32 cellular contexts compared by ENCODE assay signal in genomic region chr20:23444859-23445258, GRCh38. TPM values are rescaled to one million over a fixed set of nuclear protein-coding genes. Genes with fewer than 3 reads are reported as not detected.
"Had no signal": no experiment of that assay in that cellular context is flagged by ENCODE, and none has a peak within 500 bp of the region (broad histone marks: within the 10 kb centered on the region; RNA-seq: fewer than 3 reads in every experiment).

No MANE protein-coding gene starts in this region.

- H3K27ac Mint-ChIP-seq: activated CD4-positive, alpha-beta memory T cell treated with anti-CD3 and anti-CD28 coated beads for 36 hours; activated CD4-positive, alpha-beta T cell treated with anti-CD3 and anti-CD28 coated beads for 36 hours; activated CD4-positive, alpha-beta T cell treated with anti-CD3 and anti-CD28 coated beads, Interleukin-2, amount 10 ng/mL, durations not matched to agents 24 days and 14 days; activated CD8-positive, alpha-beta memory T cell treated with anti-CD3 and anti-CD28 coated beads, Interleukin-2, amount 10 ng/mL, durations not matched to agents 7 days and 5 days; activated CD8-positive, alpha-beta T cell treated with anti-CD3 and anti-CD28 coated beads, Interleukin-2, amount 10 ng/mL, durations not matched to agents 7 days and 5 days; activated naive CD4-positive, alpha-beta T cell treated with anti-CD3 and anti-CD28 coated beads, Interleukin-2, amount 10 ng/mL, durations not matched to agents 7 days and 5 days; activated naive CD4-positive, alpha-beta T cell treated with anti-CD3 and anti-CD28 coated beads, Interleukin-2, amount 50 U/mL, for 72 hours; activated naive CD8-positive, alpha-beta T cell treated with anti-CD3 and anti-CD28 coated beads, Interleukin-2, amount 10 ng/mL, durations not matched to agents 7 days and 5 days; dendritic cell treated with granulocyte-macrophage colony-stimulating factor and Interleukin-4, amounts not matched to agents 40 ng/mL and 50 ng/mL, for 4 days had no signal

- H3K36me3 Mint-ChIP-seq: activated CD4-positive, alpha-beta memory T cell treated with anti-CD3 and anti-CD28 coated beads for 36 hours; activated CD8-positive, alpha-beta memory T cell treated with anti-CD3 and anti-CD28 coated beads, Interleukin-2, amount 10 ng/mL, durations not matched to agents 7 days and 5 days; activated naive CD4-positive, alpha-beta T cell treated with anti-CD3 and anti-CD28 coated beads, Interleukin-2, amount 10 ng/mL, durations not matched to agents 7 days and 5 days; activated naive CD4-positive, alpha-beta T cell treated with anti-CD3 and anti-CD28 coated beads, Interleukin-2, amount 50 U/mL, for 72 hours; activated naive CD8-positive, alpha-beta T cell treated with anti-CD3 and anti-CD28 coated beads, Interleukin-2, amount 10 ng/mL, durations not matched to agents 7 days and 5 days had no signal

- H3K27me3 Mint-ChIP-seq: activated CD8-positive, alpha-beta memory T cell treated with anti-CD3 and anti-CD28 coated beads, Interleukin-2, amount 10 ng/mL, durations not matched to agents 7 days and 5 days; effector memory CD8-positive, alpha-beta T cell had no signal

- H3K27me3 ChIP-seq: ascending aorta, brain microvascular endothelial cell, colonic mucosa, dorsolateral prefrontal cortex, esophagus muscularis mucosa, foreskin keratinocyte, gastrocnemius medialis, heart left ventricle had no signal

- ATAC-seq: activated CD4-positive, alpha-beta T cell treated with anti-CD3 and anti-CD28 coated beads for 36 hours; activated CD8-positive, alpha-beta memory T cell treated with anti-CD3 and anti-CD28 coated beads, Interleukin-2, amount 10 ng/mL, durations not matched to agents 7 days and 5 days; activated CD8-positive, alpha-beta T cell treated with anti-CD3 and anti-CD28 coated beads, Interleukin-2, amount 10 ng/mL, durations not matched to agents 7 days and 5 days; activated naive CD4-positive, alpha-beta T cell treated with anti-CD3 and anti-CD28 coated beads, Interleukin-2, amount 50 U/mL, for 72 hours; effector memory CD8-positive, alpha-beta T cell; gastrocnemius medialis; heart left ventricle had no signal

- H3K4me1 Mint-ChIP-seq: activated CD4-positive, alpha-beta T cell treated with anti-CD3 and anti-CD28 coated beads for 36 hours had no signal

- H3K9me3 Mint-ChIP-seq: activated CD4-positive, alpha-beta memory T cell treated with anti-CD3 and anti-CD28 coated beads for 36 hours; activated CD4-positive, alpha-beta T cell treated with anti-CD3 and anti-CD28 coated beads, Interleukin-2, amount 10 ng/mL, durations not matched to agents 24 days and 14 days; activated naive CD4-positive, alpha-beta T cell treated with anti-CD3 and anti-CD28 coated beads, Interleukin-2, amount 10 ng/mL, durations not matched to agents 7 days and 5 days; activated naive CD4-positive, alpha-beta T cell treated with anti-CD3 and anti-CD28 coated beads, Interleukin-2, amount 50 U/mL, for 72 hours; activated naive CD8-positive, alpha-beta T cell treated with anti-CD3 and anti-CD28 coated beads, Interleukin-2, amount 10 ng/mL, durations not matched to agents 7 days and 5 days; dendritic cell treated with granulocyte-macrophage colony-stimulating factor and Interleukin-4, amounts not matched to agents 40 ng/mL and 50 ng/mL, for 4 days; effector memory CD8-positive, alpha-beta T cell had no signal

- DNase-seq: activated CD4-positive, alpha-beta memory T cell treated with anti-CD3 and anti-CD28 coated beads for 36 hours; activated CD4-positive, alpha-beta T cell treated with anti-CD3 and anti-CD28 coated beads for 36 hours; activated CD4-positive, alpha-beta T cell treated with anti-CD3 and anti-CD28 coated beads, Interleukin-2, amount 10 ng/mL, durations not matched to agents 24 days and 14 days; activated CD4-positive, CD25-positive, alpha-beta regulatory T cell; activated CD4-positive, CD25-positive, alpha-beta regulatory T cell treated with anti-CD3 and anti-CD28 coated beads, Interleukin-2, amount 50 U/mL, for 72 hours; activated CD8-positive, alpha-beta memory T cell treated with anti-CD3 and anti-CD28 coated beads, Interleukin-2, amount 50 U/mL, for 4 hours; activated CD8-positive, alpha-beta T cell treated with anti-CD3 and anti-CD28 coated beads, Interleukin-2, amount 10 ng/mL, durations not matched to agents 7 days and 5 days; activated gamma-delta T cell; activated naive CD4-positive, alpha-beta T cell; activated naive CD4-positive, alpha-beta T cell treated with anti-CD3 and anti-CD28 coated beads, Interleukin-2, amount 10 ng/mL, durations not matched to agents 7 days and 5 days; activated naive CD8-positive, alpha-beta T cell treated with anti-CD3 and anti-CD28 coated beads, Interleukin-2, amount 10 ng/mL, durations not matched to agents 7 days and 5 days; activated T-cell treated with anti-CD3 and anti-CD28 coated beads, Interleukin-2, amount 50 U/mL, for 1 hour; activated T-cell treated with anti-CD3 and anti-CD28 coated beads, Interleukin-2, amount 50 U/mL, for 48 hours; caudate nucleus; colonic mucosa; dorsolateral prefrontal cortex; effector CD4-positive, alpha-beta T cell; effector memory CD8-positive, alpha-beta T cell; erythroblast; gastrocnemius medialis; glutamatergic neuron; heart left ventricle; T-helper 2 cell had no signal

- H3K9me3 ChIP-seq: ascending aorta, colonic mucosa, esophagus muscularis mucosa, gastrocnemius medialis, heart left ventricle had no signal

- H3K36me3 ChIP-seq: ascending aorta, brain microvascular endothelial cell, colonic mucosa, esophagus muscularis mucosa, gastrocnemius medialis, heart left ventricle had no signal

- H3K4me3 ChIP-seq: ascending aorta, colonic mucosa, dorsolateral prefrontal cortex, esophagus muscularis mucosa, gastrocnemius medialis, heart left ventricle had no signal

- H3K27ac ChIP-seq: ascending aorta, colonic mucosa, dorsolateral prefrontal cortex, esophagus muscularis mucosa, foreskin keratinocyte, gastrocnemius medialis, heart left ventricle had no signal

- H3K4me3 Mint-ChIP-seq: activated CD4-positive, alpha-beta memory T cell treated with anti-CD3 and anti-CD28 coated beads for 36 hours; activated CD4-positive, alpha-beta T cell treated with anti-CD3 and anti-CD28 coated beads for 36 hours; activated CD4-positive, alpha-beta T cell treated with anti-CD3 and anti-CD28 coated beads, Interleukin-2, amount 10 ng/mL, durations not matched to agents 24 days and 14 days; activated CD8-positive, alpha-beta memory T cell treated with anti-CD3 and anti-CD28 coated beads, Interleukin-2, amount 10 ng/mL, durations not matched to agents 7 days and 5 days; activated CD8-positive, alpha-beta T cell treated with anti-CD3 and anti-CD28 coated beads, Interleukin-2, amount 10 ng/mL, durations not matched to agents 7 days and 5 days; activated naive CD4-positive, alpha-beta T cell treated with anti-CD3 and anti-CD28 coated beads, Interleukin-2, amount 10 ng/mL, durations not matched to agents 7 days and 5 days; activated naive CD8-positive, alpha-beta T cell treated with anti-CD3 and anti-CD28 coated beads, Interleukin-2, amount 10 ng/mL, durations not matched to agents 7 days and 5 days; dendritic cell treated with granulocyte-macrophage colony-stimulating factor and Interleukin-4, amounts not matched to agents 40 ng/mL and 50 ng/mL, for 4 days; effector memory CD8-positive, alpha-beta T cell had no signal

- H3K4me1 ChIP-seq: ascending aorta, colonic mucosa, gastrocnemius medialis, heart left ventricle had no signal

RNA-seq across cellular contexts. Expression of gene CSTL1, which starts 5.4 kb away (rescaled TPM):
- total RNA-seq: activated CD4-positive, alpha-beta memory T cell treated with anti-CD3 and anti-CD28 coated beads for 36 hours; activated CD4-positive, alpha-beta T cell treated with anti-CD3 and anti-CD28 coated beads for 36 hours; activated CD4-positive, alpha-beta T cell treated with anti-CD3 and anti-CD28 coated beads, Interleukin-2, amount 10 ng/mL, durations not matched to agents 24 days and 14 days; activated CD8-positive, alpha-beta memory T cell treated with anti-CD3 and anti-CD28 coated beads for 36 hours; activated CD8-positive, alpha-beta memory T cell treated with anti-CD3 and anti-CD28 coated beads, Interleukin-2, amount 10 ng/mL, durations not matched to agents 7 days and 5 days; activated CD8-positive, alpha-beta T cell treated with anti-CD3 and anti-CD28 coated beads, Interleukin-2, amount 10 ng/mL, durations not matched to agents 7 days and 5 days; activated naive CD4-positive, alpha-beta T cell treated with anti-CD3 and anti-CD28 coated beads, Interleukin-2, amount 50 U/mL, for 72 hours; activated naive CD8-positive, alpha-beta T cell treated with anti-CD3 and anti-CD28 coated beads, Interleukin-2, amount 10 ng/mL, durations not matched to agents 7 days and 5 days; ascending aorta; colonic mucosa; dorsolateral prefrontal cortex; esophagus muscularis mucosa; foreskin keratinocyte; gastrocnemius medialis; heart left ventricle; T-helper 1 cell treated with Interleukin-12 subunit alpha and Interleukin-12 subunit beta and Interleukin-4 antibody, amounts not matched to agents 30 ng/mL and 1 ng/mL, for 36 hours had no signal
- polyA plus RNA-seq: foreskin keratinocyte, heart left ventricle had no signal

RNA-seq across cellular contexts. Expression of gene CST11, which starts 7.8 kb away (rescaled TPM):
- total RNA-seq: activated CD4-positive, alpha-beta memory T cell treated with anti-CD3 and anti-CD28 coated beads for 36 hours; activated CD4-positive, alpha-beta T cell treated with anti-CD3 and anti-CD28 coated beads for 36 hours; activated CD4-positive, alpha-beta T cell treated with anti-CD3 and anti-CD28 coated beads, Interleukin-2, amount 10 ng/mL, durations not matched to agents 24 days and 14 days; activated CD8-positive, alpha-beta memory T cell treated with anti-CD3 and anti-CD28 coated beads for 36 hours; activated CD8-positive, alpha-beta memory T cell treated with anti-CD3 and anti-CD28 coated beads, Interleukin-2, amount 10 ng/mL, durations not matched to agents 7 days and 5 days; activated CD8-positive, alpha-beta T cell treated with anti-CD3 and anti-CD28 coated beads, Interleukin-2, amount 10 ng/mL, durations not matched to agents 7 days and 5 days; activated naive CD4-positive, alpha-beta T cell treated with anti-CD3 and anti-CD28 coated beads, Interleukin-2, amount 50 U/mL, for 72 hours; activated naive CD8-positive, alpha-beta T cell treated with anti-CD3 and anti-CD28 coated beads, Interleukin-2, amount 10 ng/mL, durations not matched to agents 7 days and 5 days; ascending aorta; colonic mucosa; dorsolateral prefrontal cortex; esophagus muscularis mucosa; foreskin keratinocyte; gastrocnemius medialis; heart left ventricle; T-helper 1 cell treated with Interleukin-12 subunit alpha and Interleukin-12 subunit beta and Interleukin-4 antibody, amounts not matched to agents 30 ng/mL and 1 ng/mL, for 36 hours had no signal
- polyA plus RNA-seq: foreskin keratinocyte, heart left ventricle had no signal

RNA-seq across cellular contexts. Expression of gene CST8, which starts 46.1 kb away (rescaled TPM):
- total RNA-seq: activated CD4-positive, alpha-beta memory T cell treated with anti-CD3 and anti-CD28 coated beads for 36 hours; activated CD4-positive, alpha-beta T cell treated with anti-CD3 and anti-CD28 coated beads for 36 hours; activated CD4-positive, alpha-beta T cell treated with anti-CD3 and anti-CD28 coated beads, Interleukin-2, amount 10 ng/mL, durations not matched to agents 24 days and 14 days; activated CD8-positive, alpha-beta memory T cell treated with anti-CD3 and anti-CD28 coated beads for 36 hours; activated CD8-positive, alpha-beta memory T cell treated with anti-CD3 and anti-CD28 coated beads, Interleukin-2, amount 10 ng/mL, durations not matched to agents 7 days and 5 days; activated CD8-positive, alpha-beta T cell treated with anti-CD3 and anti-CD28 coated beads, Interleukin-2, amount 10 ng/mL, durations not matched to agents 7 days and 5 days; activated naive CD4-positive, alpha-beta T cell treated with anti-CD3 and anti-CD28 coated beads, Interleukin-2, amount 50 U/mL, for 72 hours; activated naive CD8-positive, alpha-beta T cell treated with anti-CD3 and anti-CD28 coated beads, Interleukin-2, amount 10 ng/mL, durations not matched to agents 7 days and 5 days; ascending aorta; colonic mucosa; dorsolateral prefrontal cortex; esophagus muscularis mucosa; foreskin keratinocyte; gastrocnemius medialis; heart left ventricle; T-helper 1 cell treated with Interleukin-12 subunit alpha and Interleukin-12 subunit beta and Interleukin-4 antibody, amounts not matched to agents 30 ng/mL and 1 ng/mL, for 36 hours had no signal
- polyA plus RNA-seq: foreskin keratinocyte, heart left ventricle had no signal
